ENCODE assay signal across 8 cellular contexts in genomic region chr17:35051579-35052239, GRCh38. TPM values are rescaled to one million over a fixed set of nuclear protein-coding genes. Genes with fewer than 3 reads are reported as not detected.
DNase-seq lines count a peak whose midpoint lies in the region; ATAC-seq and TF ChIP-seq lines count a peak whose summit lies in the region.

No MANE protein-coding gene starts in this region.

- no peaks in the 10 kb centered on the region for H3K27me3 ChIP-seq in DND-41 (ENCODE audit: insufficient read depth, low read length, poor library complexity)
- no peaks in the 10 kb centered on the region for H3K27me3 ChIP-seq in PC-9 (ENCODE audit: insufficient read depth, low read depth)

- no peaks in the 10 kb centered on the region for H3K36me3 Mint-ChIP-seq in natural killer cell

- H3K36me3 ChIP-seq in DND-41 (ENCODE audit: insufficient read depth, low read length) (no peaks in the 10 kb centered on the region), PC-9 (ENCODE audit: low read depth) (no peaks in the 10 kb centered on the region)

- no peaks in the 10 kb centered on the region for H3K27me3 Mint-ChIP-seq in natural killer cell (ENCODE audit: low read depth in 2 of 2)

- peak; percentile 18 for DNase-seq in DND-41
- DNase-seq in astrocyte of the hippocampus (ENCODE audit: low read depth, low spot score) = peak; percentile 82
- no peak for DNase-seq in natural killer cell
- no peak for DNase-seq in T1000 (lab: John Stamatoyannopoulos, UW)
- no peak for DNase-seq in effector CD4-positive, alpha-beta T cell
- no peak for DNase-seq in PC-9

- H3K4me1 ChIP-seq in DND-41 (ENCODE audit: insufficient read depth, low read length) (peaks cover 61% of the 10 kb centered on the region), PC-9 (replicated peaks; ENCODE audit: insufficient read depth) (peaks cover 11% of the 10 kb centered on the region)

- intact Hi-C loops in natural killer cell (cut with micrococcal nuclease) = loop anchor here (1.0 to 2.0 kb wide), 3 partner anchors 12 to 37 kb away; partner anchors contain the start of gene RFFL
- intact Hi-C loops in PC-9 (cut with micrococcal nuclease; ENCODE audit: unreplicated experiment) = no loop called here

- H3K9me3 Mint-ChIP-seq in natural killer cell = no peaks in the 10 kb centered on the region

- ATAC-seq in DND-41 (ENCODE audit: insufficient read depth, low read depth) (peak; percentile 58), HG03571 (IDR thresholded peaks at IDR 0.05; ENCODE audit: unreplicated experiment) (peak; percentile 39), natural killer cell (peak; percentile 59 to 74 (median 68)), GM21367 (IDR thresholded peaks at IDR 0.05; ENCODE audit: unreplicated experiment) (no peak)

- H4K20me1 ChIP-seq in DND-41 (ENCODE audit: insufficient read depth, low read length) (no peaks in the 10 kb centered on the region), PC-9 (ENCODE audit: insufficient read depth) (no peaks in the 10 kb centered on the region)

- peak overlapping the region; percentile 89 to 99 for H3K27ac Mint-ChIP-seq in natural killer cell

- H3K4me2 ChIP-seq in DND-41 (ENCODE audit: insufficient read depth, low read length) (peak overlapping the region; percentile 54), PC-9 (no peak overlapping the region)

- CTCF ChIA-PET in PC-9 (lab: Charles Lee) = no interaction called here

- H3K79me2 ChIP-seq in DND-41 (ENCODE audit: insufficient read depth, low read length) = peaks cover 50% of the 10 kb centered on the region
- H3K79me2 ChIP-seq in PC-9 (ENCODE audit: low read depth) = no peaks in the 10 kb centered on the region

- no peaks in the 10 kb centered on the region for H3K9me2 ChIP-seq in PC-9 (ENCODE audit: insufficient read depth)

- H3K27ac ChIP-seq in DND-41 (ENCODE audit: low read length) = peak overlapping the region; percentile 98
- no peak overlapping the region for H3K27ac ChIP-seq in PC-9

- peak overlapping the region; percentile 57 for H3K9ac ChIP-seq in DND-41 (ENCODE audit: low read depth, low read length)

- H3K4me3 Mint-ChIP-seq in natural killer cell = peak overlapping the region; percentile 84

- H3K4me3 ChIP-seq in DND-41 (ENCODE audit: low read depth in 1 of 2, low read length in 2 of 2) (peak overlapping the region in 1 of 2 experiments; percentile 26; a peak in 2 of 4 replicates), PC-9 (no peak overlapping the region)

- BruUV-seq in PC-9 (replicated peaks; lab: Mats Ljungman, UMichigan) = no TSS peak

- peaks cover 15% of the 10 kb centered on the region; the same call in 1 of the 2 replicates for H3F3A ChIP-seq in PC-9 (ENCODE audit: insufficient read depth, low read depth)

- H2AFZ ChIP-seq in DND-41 (ENCODE audit: low read depth, low read length) (peak overlapping the region; percentile 68), PC-9 (no peak overlapping the region)

- H3K9me3 ChIP-seq in DND-41 (ENCODE audit: insufficient read depth, low read length, severe bottlenecking) (no peaks in the 10 kb centered on the region), PC-9 (ENCODE audit: insufficient read depth, low read depth) (no peaks in the 10 kb centered on the region)

- no peak for TF ChIP-seq CTCF in DND-41 (IDR thresholded peaks at IDR 0.05; ENCODE audit: borderline replicate concordance, extremely low read depth, low read length, poor library complexity, severe bottlenecking)
- TF ChIP-seq CTCF in natural killer cell (IDR thresholded peaks at IDR 0.05) = no peak
- no peak for TF ChIP-seq CTCF in PC-9 (conservative IDR thresholded peaks at IDR 0.05)

- POLR2A ChIA-PET in PC-9 (lab: Charles Lee; ENCODE audit: unreplicated experiment) = no interaction called here

- H3K4me1 Mint-ChIP-seq in natural killer cell = peaks cover 56 to 62% of the 10 kb centered on the region in 2 donors

RNA-seq across cellular contexts. Expression of gene RFFL, which starts 11.8 kb away (rescaled TPM):
- total RNA-seq in natural killer cell (10 to 100 TPM; 50.0 to 86.6 (median 75.9) TPM), PC-9 (2021) (36.7 and 38.1 TPM in 2 replicates)

Comparison
In these comparisons a context has a peak if more than half of its experiments do, and no peak if none do; other contexts are left out.
1. DNase-seq: peak in DND-41 (single experiment) and astrocyte of the hippocampus (single experiment); none in natural killer cell (single experiment), T1000 (single experiment), effector CD4-positive, alpha-beta T cell (single experiment) and PC-9 (0 of 2).